10 cellular contexts compared by ENCODE assay signal in genomic region chr2:11754705-11755026, GRCh38. TPM values are rescaled to one million over a fixed set of nuclear protein-coding genes. Genes with fewer than 3 reads are reported as not detected.
DNase-seq lines count a peak whose midpoint lies in the region; ATAC-seq and TF ChIP-seq lines count a peak whose summit lies in the region.
"Had no signal": no experiment of that assay in that cellular context is flagged by ENCODE, and none has a peak within 500 bp of the region (broad histone marks: within the 10 kb centered on the region; RNA-seq: fewer than 3 reads in every experiment).

No MANE protein-coding gene starts in this region.

- peak overlapping the region; percentile 63 for H3K4me3 ChIP-seq in DOHH2 (ENCODE audit: low read length)

- H3K27ac Mint-ChIP-seq in activated naive CD8-positive, alpha-beta T cell treated with anti-CD3 and anti-CD28 coated beads, Interleukin-2, amount 10 ng/mL, durations not matched to agents 7 days and 5 days: peak overlapping the region; percentile 85
- peak overlapping the region; percentile 93 for H3K27ac Mint-ChIP-seq in nephron progenitor cell

- H3K36me3 Mint-ChIP-seq in activated naive CD8-positive, alpha-beta T cell treated with anti-CD3 and anti-CD28 coated beads, Interleukin-2, amount 10 ng/mL, durations not matched to agents 7 days and 5 days: peaks cover 20% of the 10 kb centered on the region
- H3K36me3 Mint-ChIP-seq in nephron progenitor cell (ENCODE audit: low read depth): peaks cover 28% of the 10 kb centered on the region

- H3K9me3 ChIP-seq in DOHH2 (ENCODE audit: control insufficient read depth, insufficient read depth, low read length) (no peaks in the 10 kb centered on the region), KOPT-K1 (ENCODE audit: insufficient read depth, low read length, poor library complexity, severe bottlenecking) (peaks cover 14% of the 10 kb centered on the region)
- H3K9me3 ChIP-seq: thoracic aorta had no signal

- peaks cover 29% of the 10 kb centered on the region for H4K20me1 ChIP-seq in DOHH2 (ENCODE audit: control insufficient read depth, insufficient read depth, low read depth, low read length)

- H3K27ac ChIP-seq in DOHH2 (ENCODE audit: low read depth, low read length) (peak overlapping the region; percentile 94), KOPT-K1 (ENCODE audit: low read depth, low read length, poor library complexity, severe bottlenecking) (peak overlapping the region; percentile 68)

- POLR2A ChIA-PET in activated naive CD8-positive, alpha-beta T cell treated with anti-CD3 and anti-CD28 coated beads, Interleukin-2, amount 10 ng/mL, durations not matched to agents 7 days and 5 days (lab: Charles Lee): interaction anchor here (0.7 to 2.7 kb wide), 5 partner anchors 8 to 20 kb away, joined by 3 to 18 read pairs (median 6); no protein-coding TSS in a partner anchor

- no peaks in the 10 kb centered on the region for H3K9me2 ChIP-seq in DOHH2 (replicated peaks; ENCODE audit: control insufficient read depth, low read length)

- peak overlapping the region; percentile 72 for H3K4me3 Mint-ChIP-seq in activated naive CD8-positive, alpha-beta T cell treated with anti-CD3 and anti-CD28 coated beads, Interleukin-2, amount 10 ng/mL, durations not matched to agents 7 days and 5 days
- no peak overlapping the region for H3K4me3 Mint-ChIP-seq in nephron progenitor cell

- peaks cover 10% of the 10 kb centered on the region for H3K27me3 ChIP-seq in DOHH2 (ENCODE audit: control insufficient read depth, low read length)

- H3K4me1 Mint-ChIP-seq in activated naive CD8-positive, alpha-beta T cell treated with anti-CD3 and anti-CD28 coated beads, Interleukin-2, amount 10 ng/mL, durations not matched to agents 7 days and 5 days: peaks cover 69% of the 10 kb centered on the region
- H3K4me1 Mint-ChIP-seq in nephron progenitor cell: peaks cover 83% of the 10 kb centered on the region

- peaks cover 31% of the 10 kb centered on the region for H3F3A ChIP-seq in DOHH2 (ENCODE audit: control insufficient read depth, insufficient read depth)

- TF ChIP-seq CTCF in DOHH2 (IDR thresholded peaks at IDR 0.05; ENCODE audit: low read depth, low read length, poor library complexity, severe bottlenecking): no peak
- TF ChIP-seq CTCF in nephron progenitor cell (IDR thresholded peaks at IDR 0.05): no peak

- no peaks in the 10 kb centered on the region for H3K27me3 Mint-ChIP-seq in activated naive CD8-positive, alpha-beta T cell treated with anti-CD3 and anti-CD28 coated beads, Interleukin-2, amount 10 ng/mL, durations not matched to agents 7 days and 5 days
- peaks cover 4% of the 10 kb centered on the region for H3K27me3 Mint-ChIP-seq in nephron progenitor cell (ENCODE audit: low read depth, poor library complexity)

- H3K79me2 ChIP-seq in DOHH2 (ENCODE audit: control insufficient read depth, low read length): peaks cover 65% of the 10 kb centered on the region

- ATAC-seq in activated naive CD8-positive, alpha-beta T cell treated with anti-CD3 and anti-CD28 coated beads, Interleukin-2, amount 10 ng/mL, durations not matched to agents 7 days and 5 days (ENCODE audit: low read depth): no peak

- H3K4me2 ChIP-seq in DOHH2 (ENCODE audit: low read length): peak overlapping the region; percentile 88

- H3K9me3 Mint-ChIP-seq in activated naive CD8-positive, alpha-beta T cell treated with anti-CD3 and anti-CD28 coated beads, Interleukin-2, amount 10 ng/mL, durations not matched to agents 7 days and 5 days: no peaks in the 10 kb centered on the region
- peaks cover 17% of the 10 kb centered on the region for H3K9me3 Mint-ChIP-seq in nephron progenitor cell

- H3K4me1 ChIP-seq in DOHH2 (ENCODE audit: control insufficient read depth, low read length): peaks cover 81% of the 10 kb centered on the region

- DNase-seq in activated naive CD8-positive, alpha-beta T cell treated with anti-CD3 and anti-CD28 coated beads, Interleukin-2, amount 10 ng/mL, durations not matched to agents 7 days and 5 days: no peak
- DNase-seq in nephron progenitor cell (no peak), NCI-H1417 treated with DMSO at 0.1 percent for 48 hours (lab: John Stamatoyannopoulos, UW) (no peak), NCI-H1436 treated with DMSO at 0.1 percent for 48 hours (lab: John Stamatoyannopoulos, UW) (no peak), NCI-H1930 (lab: John Stamatoyannopoulos, UW) (no peak), NCI-H2081 treated with DMSO at 0.1 percent for 48 hours (lab: John Stamatoyannopoulos, UW) (no peak)
- DNase-seq: kidney glomerular epithelial cell had no signal

- H3K36me3 ChIP-seq in DOHH2 (ENCODE audit: control insufficient read depth, low read length) (peaks cover 10% of the 10 kb centered on the region; the same call in 1 of the 2 replicates), KOPT-K1 (ENCODE audit: insufficient read depth, low read length) (peaks cover 9% of the 10 kb centered on the region; the same call in 1 of the 2 replicates)
- H3K36me3 ChIP-seq: thoracic aorta had no signal

RNA-seq across cellular contexts. Expression of gene LPIN1, which starts 8.2 kb away (rescaled TPM):
- 10 to 100 TPM; 70.9 to 71.7 TPM for total RNA-seq in activated naive CD8-positive, alpha-beta T cell treated with anti-CD3 and anti-CD28 coated beads, Interleukin-2, amount 10 ng/mL, durations not matched to agents 7 days and 5 days
